ENCODE assay signal across 9 cellular contexts in the genomic region with DNA sequence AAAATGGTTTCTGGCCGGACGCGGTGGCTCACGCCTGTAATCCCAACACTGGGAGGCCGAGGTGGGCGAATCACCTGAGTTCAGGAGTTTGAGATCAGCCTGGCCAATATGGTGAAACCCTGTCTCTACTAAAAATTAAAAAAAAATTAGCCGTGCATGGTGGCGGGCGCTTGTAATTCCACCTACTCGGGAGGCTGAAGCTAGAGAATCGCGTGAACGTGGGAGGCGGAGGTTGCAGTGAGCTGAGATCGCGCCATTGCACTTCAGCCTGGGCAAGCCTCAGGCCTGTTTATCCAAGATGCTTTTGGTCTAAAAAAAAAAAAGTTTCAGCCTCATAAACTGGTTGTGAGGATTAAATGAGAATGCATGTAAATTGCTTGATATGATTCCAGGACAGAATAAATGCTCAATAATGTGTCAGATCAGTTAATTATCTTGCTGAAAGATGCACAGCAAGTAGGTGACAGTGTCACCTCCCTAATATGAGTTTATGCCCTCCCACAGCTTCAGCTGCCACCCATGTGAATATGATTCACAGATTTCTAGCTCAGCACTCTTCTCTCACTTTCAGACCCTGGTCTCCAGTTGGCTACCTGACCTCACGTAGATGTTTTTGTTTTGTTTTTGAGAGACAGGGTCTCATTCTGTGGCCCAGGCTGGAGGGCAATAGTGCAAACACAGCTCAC. TPM values are rescaled to one million over a fixed set of nuclear protein-coding genes. Genes with fewer than 3 reads are reported as not detected.
DNase-seq lines count a peak whose midpoint lies in the region; ATAC-seq, FAIRE-seq and TF ChIP-seq lines count a peak whose summit lies in the region.
"Had no signal": no experiment of that assay in that cellular context is flagged by ENCODE, and none has a peak within 500 bp of the region (broad histone marks: within the 10 kb centered on the region; RNA-seq: fewer than 3 reads in every experiment).

No MANE protein-coding gene starts in this region.

- no peaks in the 10 kb centered on the region for H3K9me3 Mint-ChIP-seq in activated naive CD8-positive, alpha-beta T cell (ENCODE audit: low read depth)

- H3K36me3 Mint-ChIP-seq in activated naive CD8-positive, alpha-beta T cell, result peaks cover 8% of the 10 kb centered on the region

- intact Hi-C loops in right lobe of liver (cut with DNase I) (no loop called here), kidney (cut with DNase I) (no loop called here)

- ATAC-seq in A549, result no peak
- no peak for ATAC-seq in right lobe of liver
- no peak for ATAC-seq in GM19328 (IDR thresholded peaks at IDR 0.05; ENCODE audit: unreplicated experiment)

- POLR2A ChIA-PET in A549 (lab: Yijun Ruan, JAX) (no interaction called here), HEK293 (lab: Yijun Ruan, JAX) (interaction anchor here (1.5 to 1.9 kb wide), 3 partner anchors 11 to 146 kb away, joined by 4 to 18 read pairs (median 8); partner anchors contain the start of gene INTS4)

- TF ChIP-seq CTCF in A549 (IDR thresholded peaks at IDR 0.05), result no peak
- TF ChIP-seq CTCF in HEK293 (tag by site-specific recombination; IDR thresholded peaks at IDR 0.05), result no peak
- TF ChIP-seq CTCF in right lobe of liver (IDR thresholded peaks at IDR 0.05), result no peak
- no peak for TF ChIP-seq CTCF in kidney (IDR thresholded peaks at IDR 0.05; ENCODE audit: borderline replicate concordance, extremely low read depth, insufficient read depth)

- H3K4me1 Mint-ChIP-seq in activated naive CD8-positive, alpha-beta T cell (ENCODE audit: low read depth), result peaks cover 41% of the 10 kb centered on the region

- no peaks in the 10 kb centered on the region for H3K9me3 ChIP-seq in A549
- H3K9me3 ChIP-seq in HEK293 (ENCODE audit: control insufficient read depth, insufficient read depth, low read depth, low read length), result no peaks in the 10 kb centered on the region
- no peaks in the 10 kb centered on the region for H3K9me3 ChIP-seq in right lobe of liver
- no peaks in the 10 kb centered on the region for H3K9me3 ChIP-seq in kidney (ENCODE audit: control insufficient read depth in 1 of 2, low read length in 2 of 2)

- no peaks in the 10 kb centered on the region for H3K27me3 Mint-ChIP-seq in activated naive CD8-positive, alpha-beta T cell

- no peak overlapping the region for H3K9ac ChIP-seq in kidney (ENCODE audit: low read length in 2 of 2)

- DNase-seq in A549 (ENCODE audit: low read depth in 1 of 2, low spot score in 1 of 2), result no peak
- no peak for DNase-seq in right lobe of liver
- DNase-seq in kidney, result no peak
- no peak for DNase-seq in G401 (ENCODE audit: low spot score)
- DNase-seq in iPS-NIHi11 (ENCODE audit: low spot score), result no peak
- DNase-seq: stimulated activated CD4-positive, alpha-beta T cell treated with anti-CD3 and anti-CD28 coated beads, Interleukin-4, amount 100 ng/mL, for 4 hours had no signal

- no peak for TF ChIP-seq RAD21 in A549 (conservative IDR thresholded peaks at IDR 0.05 in 1 of 2, IDR thresholded peaks at IDR 0.05 in 1 of 2)

- CTCF ChIA-PET in A549 (lab: Yijun Ruan, JAX) (interaction anchor here (0.7 to 2.5 kb wide), 4 partner anchors 8 to 424 kb away, joined by 3 to 15 read pairs (median 4); no protein-coding TSS in a partner anchor), HEK293 (lab: Yijun Ruan, JAX) (interaction anchor here (1.2 kb wide), 1 partner anchor 424 kb away, joined by 6 read pairs; no protein-coding TSS in a partner anchor)

- H3K36me3 ChIP-seq in HEK293 (ENCODE audit: control insufficient read depth in 2 of 2, insufficient read depth in 1 of 2, low read length in 2 of 2), result peaks cover 6 to 50% of the 10 kb centered on the region in 2 experiments; a peak in 2 of 3 replicates
- peaks cover 0 to 3% (median 0%) of the 10 kb centered on the region in 4 donors for H3K36me3 ChIP-seq in right lobe of liver
- no peaks in the 10 kb centered on the region for H3K36me3 ChIP-seq in kidney (ENCODE audit: control insufficient read depth in 1 of 2, insufficient read depth in 2 of 2, low read length in 2 of 2)

- in situ Hi-C loops in G401 (cut with HindIII; ENCODE audit: low sequenced_read_pairs), result no loop called here

- 84% methylated on average over 17 of the region's 17 CpGs for WGBS in A549 (ENCODE audit: missing lambda C conversion rate)
- WGBS in right lobe of liver (ENCODE audit: insufficient coverage, low coverage, low lambda C conversion rate, missing lambda C conversion rate), result 58% methylated on average over 17 of the region's 17 CpGs

- H3K4me1 ChIP-seq in A549 (peaks cover 16% of the 10 kb centered on the region; the same call in 1 of the 3 replicates), HEK293 (ENCODE audit: control insufficient read depth, insufficient read depth, low read length) (no peaks in the 10 kb centered on the region), right lobe of liver (peaks cover 0 to 4% (median 2%) of the 10 kb centered on the region in 4 donors), kidney (ENCODE audit: control insufficient read depth in 1 of 2, insufficient read depth in 1 of 2, low read depth in 1 of 2, low read length in 2 of 2) (peaks cover 4 to 6% of the 10 kb centered on the region in 2 donors)

- H3K27ac ChIP-seq in A549, result peak overlapping the region; percentile 80 to 93; a peak in 3 of 6 replicates
- no peak overlapping the region for H3K27ac ChIP-seq in HEK293 (ENCODE audit: extremely low read depth, low read depth, low read length)
- H3K27ac ChIP-seq in right lobe of liver, result no peak overlapping the region
- H3K27ac ChIP-seq in kidney (ENCODE audit: low read depth in 2 of 2, low read length in 2 of 2), result no peak overlapping the region

- H3K4me3 ChIP-seq in A549, result peak overlapping the region; percentile 65
- H3K4me3 ChIP-seq in HEK293 (ENCODE audit: low read depth, low read length), result no peak overlapping the region; the same call in 1 of the 2 replicates
- peak overlapping the region; percentile 81 to 93 (median 92) for H3K4me3 ChIP-seq in right lobe of liver
- no peak overlapping the region for H3K4me3 ChIP-seq in kidney (ENCODE audit: low read length in 2 of 2)

- H3K27ac Mint-ChIP-seq in activated naive CD8-positive, alpha-beta T cell, result peak overlapping the region; percentile 54

- peak overlapping the region; percentile 78 for H3K4me2 ChIP-seq in A549

- no peak for TF ChIP-seq EP300 in A549 (IDR thresholded peaks at IDR 0.05)

- FAIRE-seq in A549 (lab: Jason Lieb, UNC) (no peak), kidney (lab: Jason Lieb, UNC) (no peak)

- no peak for TF ChIP-seq POLR2A in A549 (IDR thresholded peaks at IDR 0.05; ENCODE audit: low read length)
- no peak for TF ChIP-seq POLR2A in right lobe of liver (IDR thresholded peaks at IDR 0.05)

- no peaks in the 10 kb centered on the region for H3K27me3 ChIP-seq in right lobe of liver

- peak overlapping the region; percentile 92 for H3K4me3 Mint-ChIP-seq in activated naive CD8-positive, alpha-beta T cell

TF ChIP-seq in A549, 52 proteins besides CTCF, POLR2A, EP300 and RAD21 (continues in another document):
- TF ChIP-seq NR3C1 (IDR thresholded peaks at IDR 0.05) (no peak), RFX5 (IDR thresholded peaks at IDR 0.05) (no peak), HEYL (CRISPR knock-in tag; IDR thresholded peaks at IDR 0.05) (no peak), KDM5A (IDR thresholded peaks at IDR 0.05) (no peak), CHD4 (IDR thresholded peaks at IDR 0.05; ENCODE audit: borderline replicate concordance) (no peak)

TF ChIP-seq in HEK293, 187 proteins besides CTCF, POLR2A, EP300 and RAD21:
- TF ChIP-seq HOXA7 (CRISPR knock-in tag; IDR thresholded peaks at IDR 0.05; ENCODE audit: borderline replicate concordance), result no peak
- no peak for TF ChIP-seq ZNF350 (tag by site-specific recombination; IDR thresholded peaks at IDR 0.05)
- TF ChIP-seq ZFHX2 (tag by site-specific recombination; conservative IDR thresholded peaks at IDR 0.05), result peak; percentile 18; the same call in 1 of the 2 replicates
- TF ChIP-seq SP3 (tag by site-specific recombination; IDR thresholded peaks at IDR 0.05), result no peak

RNA-seq across cellular contexts. Expression of gene ALG8, which starts 1.1 kb away (rescaled TPM):
- 141 and 159 TPM in 2 replicates for polyA plus RNA-seq in A549 (2011; rRNA removed)
- polyA plus RNA-seq in A549 (2012; cell fraction: cytosol; rRNA removed), result 38.2 and 41.6 TPM in 2 replicates
- 34.9 and 57.0 TPM in 2 replicates for polyA plus RNA-seq in A549 (2012; cell fraction: nucleus; rRNA removed)
- polyA plus RNA-seq in A549 (2017; fragmentation: RNase III; extraction: RNeasy Plus Mini Kit Qiagen cat#74134 plus additional on column Dnase treatment), result 59.0 to 60.8 TPM (median 60.2 TPM) in 3 replicates
- 59.5 and 62.4 TPM in 2 replicates for polyA minus RNA-seq in A549 (2011; rRNA and poly(A)+ RNA removed)
- 10 to 100 TPM; 22.0 to 38.0 (median 30.3) TPM for total RNA-seq in right lobe of liver
- 34.1 TPM for total RNA-seq in kidney
- 49.7 TPM for polyA plus RNA-seq in kidney (ENCODE audit: insufficient read depth, low read depth, low replicate concordance)
- 81.4 and 92.4 TPM in 2 replicates for total RNA-seq in G401 (2014; rRNA removed; shearing (Covaris generic))

RNA-seq across cellular contexts. Expression of gene KCTD21, which starts 47.9 kb away (rescaled TPM):
- polyA plus RNA-seq in A549 (2011; rRNA removed) (7.2 and 8.2 TPM in 2 replicates), A549 (2017; fragmentation: RNase III; extraction: RNeasy Plus Mini Kit Qiagen cat#74134 plus additional on column Dnase treatment) (5.9 to 6.4 TPM (median 5.9 TPM) in 3 replicates), kidney (ENCODE audit: insufficient read depth, low read depth, low replicate concordance) (6.0 TPM)
- polyA plus RNA-seq in A549 (2012; cell fraction: cytosol; rRNA removed), result 5.4 and 6.8 TPM in 2 replicates
- 5.7 and 7.6 TPM in 2 replicates for polyA plus RNA-seq in A549 (2012; cell fraction: nucleus; rRNA removed)
- 21.2 and 23.7 TPM in 2 replicates for polyA minus RNA-seq in A549 (2011; rRNA and poly(A)+ RNA removed)
- total RNA-seq in right lobe of liver (10 to 100 TPM in 5 of 6 experiments, 1 to 10 TPM in 1; 9.6 to 15.6 (median 11.9) TPM), kidney (7.9 TPM)
- 3.1 and 4.3 TPM in 2 replicates for total RNA-seq in G401 (2014; rRNA removed; shearing (Covaris generic))

RNA-seq across cellular contexts. Expression of gene USP35, which starts 48.2 kb away (rescaled TPM):
- 3.8 and 4.4 TPM in 2 replicates for polyA plus RNA-seq in A549 (2011; rRNA removed)
- polyA plus RNA-seq in A549 (2012; cell fraction: cytosol; rRNA removed), result 4.4 and 5.6 TPM in 2 replicates
- polyA plus RNA-seq in A549 (2012; cell fraction: nucleus; rRNA removed), result 16.2 and 17.9 TPM in 2 replicates
- 5.5 to 6.4 TPM (median 5.8 TPM) in 3 replicates for polyA plus RNA-seq in A549 (2017; fragmentation: RNase III; extraction: RNeasy Plus Mini Kit Qiagen cat#74134 plus additional on column Dnase treatment)
- 5.1 and 6.7 TPM in 2 replicates for polyA minus RNA-seq in A549 (2011; rRNA and poly(A)+ RNA removed)
- total RNA-seq in right lobe of liver, result 10 to 100 TPM in 1 of 6 experiments, 1 to 10 TPM in 5; 5.3 to 10.1 (median 7.9) TPM
- 7.7 TPM for total RNA-seq in kidney
- 4.0 TPM for polyA plus RNA-seq in kidney (ENCODE audit: insufficient read depth, low read depth, low replicate concordance)
- total RNA-seq in G401 (2014; rRNA removed; shearing (Covaris generic)), result 7.5 and 12.7 TPM in 2 replicates

Comparison
In these comparisons a context has a peak if more than half of its experiments do, and no peak if none do; other contexts are left out.
1. H3K27ac ChIP-seq: peak in A549 (2 of 2); none in HEK293 (single experiment), right lobe of liver (0 of 3) and kidney (0 of 2).
2. H3K4me3 ChIP-seq: peak in A549 (single experiment) and right lobe of liver (3 of 3); none in HEK293 (single experiment) and kidney (0 of 2).